25 cellular contexts compared by ENCODE assay signal in the genomic region with DNA sequence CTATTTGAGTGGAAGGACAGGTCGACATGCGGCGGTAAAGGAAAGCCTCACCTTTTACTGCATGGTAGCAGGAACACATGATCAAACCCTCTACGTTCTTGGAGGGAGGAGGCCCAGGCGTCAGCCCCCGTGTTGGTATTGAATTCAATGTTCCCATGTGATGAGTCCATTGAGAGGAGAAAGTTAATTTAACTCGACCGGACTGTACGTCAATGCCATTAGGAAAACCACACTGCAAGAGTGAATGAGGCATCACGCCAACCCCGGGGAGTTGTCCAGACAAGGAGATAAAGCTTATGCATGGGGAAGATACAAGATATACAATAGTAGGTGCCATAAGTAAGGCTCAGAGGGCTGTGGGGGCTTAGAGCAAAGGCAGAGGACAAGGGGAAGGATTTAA.
DNase-seq lines count a peak whose midpoint lies in the region; TF ChIP-seq lines count a peak whose summit lies in the region.
"Had no signal": no experiment of that assay in that cellular context is flagged by ENCODE, and none has a peak within 500 bp of the region (broad histone marks: within the 10 kb centered on the region; RNA-seq: fewer than 3 reads in every experiment).

No MANE protein-coding gene starts in this region.

- no peaks in the 10 kb centered on the region for H3K27me3 ChIP-seq in OCI-LY3 (ENCODE audit: low read depth, low read length)
- no peaks in the 10 kb centered on the region for H3K27me3 ChIP-seq in esophagus muscularis mucosa
- H3K27me3 ChIP-seq in transverse colon: no peaks in the 10 kb centered on the region
- H3K27me3 ChIP-seq: SJSA1 had no signal

- intact Hi-C loops in esophagus muscularis mucosa (cut with DNase I) (no loop called here), transverse colon (cut with DNase I; ENCODE audit: low total_unique reads) (no loop called here)

- peaks cover 7% of the 10 kb centered on the region for H3K36me3 ChIP-seq in OCI-LY3 (replicated peaks; ENCODE audit: low read depth, low read length)
- H3K36me3 ChIP-seq in esophagus muscularis mucosa: no peaks in the 10 kb centered on the region
- no peaks in the 10 kb centered on the region for H3K36me3 ChIP-seq in transverse colon
- H3K36me3 ChIP-seq: SJSA1 had no signal

- H3K36me3 Mint-ChIP-seq in osteocyte (ENCODE audit: unreplicated experiment): no peaks in the 10 kb centered on the region
- no peaks in the 10 kb centered on the region for H3K36me3 Mint-ChIP-seq in progenitor cell of endocrine pancreas (ENCODE audit: insufficient read depth)
- H3K36me3 Mint-ChIP-seq: CD4-positive, alpha-beta memory T cell; IgD-negative memory B cell had no signal

- in situ Hi-C loops in transverse colon (cut with MboI; ENCODE audit: low pct_ligation_motif_present in 1 of 4, low pct_unique_long_range_greater_than_20kb in 1 of 4, low sequenced_read_pairs in 3 of 4): no loop called here

- H3K27me3 Mint-ChIP-seq in osteocyte (ENCODE audit: unreplicated experiment) (no peaks in the 10 kb centered on the region), progenitor cell of endocrine pancreas (peaks cover 46% of the 10 kb centered on the region)

- H3K9me3 Mint-ChIP-seq in osteocyte (ENCODE audit: unreplicated experiment) (no peaks in the 10 kb centered on the region), progenitor cell of endocrine pancreas (ENCODE audit: low read depth) (no peaks in the 10 kb centered on the region)
- H3K9me3 Mint-ChIP-seq: CD4-positive, alpha-beta memory T cell; GM23338; IgD-negative memory B cell had no signal

- DNase-seq in esophagus muscularis mucosa (ENCODE audit: extremely low spot score) (peak; percentile 82), osteocyte (ENCODE audit: extremely low spot score, unreplicated experiment) (peak; percentile 57), transverse colon (no peak), retina (no peak), progenitor cell of endocrine pancreas (ENCODE audit: low spot score, unreplicated experiment) (no peak), caudate nucleus (lab: John Stamatoyannopoulos, UW) (no peak)
- DNase-seq: C1 segment of cervical spinal cord; CD4-positive, alpha-beta memory T cell; COR-L47; GDM1; HCEC 1CT; NCI-H1105 treated with DMSO at 0.1 percent for 48 hours; NCI-H146; NCI-H2029; NCI-H446; NCI-H524 treated with DMSO at 0.1 percent for 48 hours; NCI-H774; PC-9; Right ventricle myocardium superior; RPMI8226 had no signal

- H3K9me3 ChIP-seq in OCI-LY3 (ENCODE audit: insufficient read depth, low read length): no peaks in the 10 kb centered on the region
- H3K9me3 ChIP-seq in esophagus muscularis mucosa: no peaks in the 10 kb centered on the region
- no peaks in the 10 kb centered on the region for H3K9me3 ChIP-seq in transverse colon
- H3K9me3 ChIP-seq: SJSA1 had no signal

- H3K4me1 Mint-ChIP-seq in osteocyte (ENCODE audit: unreplicated experiment) (peaks cover 51% of the 10 kb centered on the region), progenitor cell of endocrine pancreas (ENCODE audit: low read depth) (no peaks in the 10 kb centered on the region)
- H3K4me1 Mint-ChIP-seq: CD4-positive, alpha-beta memory T cell; GM23338 had no signal

- peak overlapping the region; percentile 65; the same call in 1 of the 2 replicates for H3K4me2 ChIP-seq in OCI-LY3 (ENCODE audit: low read length)
- H3K4me2 ChIP-seq: GM23338, PC-9 had no signal

- WGBS in esophagus muscularis mucosa: 92% methylated on average over 11 of the region's 11 CpGs
- WGBS in transverse colon (ENCODE audit: low coverage in 1 of 2), 2 donors: 91 to 93% methylated on average over 9 to 11 of the region's 11 CpGs

- TF ChIP-seq EP300 in esophagus muscularis mucosa (IDR thresholded peaks at IDR 0.05) (no peak), transverse colon (IDR thresholded peaks at IDR 0.05; ENCODE audit: low read depth) (no peak)

- no peak overlapping the region for H3K27ac Mint-ChIP-seq in osteocyte (ENCODE audit: unreplicated experiment)
- no peak overlapping the region for H3K27ac Mint-ChIP-seq in progenitor cell of endocrine pancreas
- H3K27ac Mint-ChIP-seq: CD4-positive, alpha-beta memory T cell; GM23338; IgD-negative memory B cell had no signal

- no peak overlapping the region for H2AFZ ChIP-seq in OCI-LY3 (ENCODE audit: low read depth, low read length)
- H2AFZ ChIP-seq: PC-9 had no signal

- TF ChIP-seq POLR2A in esophagus muscularis mucosa (IDR thresholded peaks at IDR 0.05; ENCODE audit: low read depth) (no peak), transverse colon (IDR thresholded peaks at IDR 0.05) (no peak)

- no peak overlapping the region for H3K4me3 Mint-ChIP-seq in osteocyte (ENCODE audit: unreplicated experiment)
- no peak overlapping the region for H3K4me3 Mint-ChIP-seq in progenitor cell of endocrine pancreas (ENCODE audit: low read depth)
- H3K4me3 Mint-ChIP-seq: CD4-positive, alpha-beta memory T cell; GM23338 had no signal

- H3K9ac ChIP-seq in OCI-LY3 (ENCODE audit: low read length): peak overlapping the region; percentile 68; the same call in 1 of the 2 replicates

- H3K4me1 ChIP-seq in OCI-LY3 (ENCODE audit: low read length): peaks cover 55% of the 10 kb centered on the region
- peaks cover 26 to 45% (median 31%) of the 10 kb centered on the region in 4 donors for H3K4me1 ChIP-seq in esophagus muscularis mucosa
- H3K4me1 ChIP-seq in transverse colon: peaks cover 0 to 9% (median 0%) of the 10 kb centered on the region in 4 donors

- peak overlapping the region; percentile 97 for H3K27ac ChIP-seq in OCI-LY3 (ENCODE audit: low read length)
- H3K27ac ChIP-seq in esophagus muscularis mucosa (replicated peaks in 1 of 4): peak overlapping the region; percentile 5 to 59 (median 11)
- H3K27ac ChIP-seq in transverse colon: peak overlapping the region; percentile 38 to 80 (median 52)
- no peak overlapping the region for H3K27ac ChIP-seq in caudate nucleus (ENCODE audit: low read depth, low read length)
- H3K27ac ChIP-seq: PC-9, SJSA1 had no signal

- H3K79me2 ChIP-seq in OCI-LY3 (ENCODE audit: low read length): no peaks in the 10 kb centered on the region

- TF ChIP-seq CTCF in OCI-LY3 (IDR thresholded peaks at IDR 0.05; ENCODE audit: low read depth, low read length): no peak
- no peak for TF ChIP-seq CTCF in esophagus muscularis mucosa (IDR thresholded peaks at IDR 0.05)
- no peak for TF ChIP-seq CTCF in osteocyte (IDR thresholded peaks at IDR 0.05)
- no peak for TF ChIP-seq CTCF in transverse colon (IDR thresholded peaks at IDR 0.05)
- no peak for TF ChIP-seq CTCF in progenitor cell of endocrine pancreas (IDR thresholded peaks at IDR 0.05; ENCODE audit: unreplicated experiment)

- no peaks in the 10 kb centered on the region for H4K20me1 ChIP-seq in OCI-LY3 (ENCODE audit: insufficient read depth, low read length)

- H3K4me3 ChIP-seq in OCI-LY3 (ENCODE audit: low read length): no peak overlapping the region
- H3K4me3 ChIP-seq in esophagus muscularis mucosa: no peak overlapping the region
- no peak overlapping the region for H3K4me3 ChIP-seq in transverse colon
- H3K4me3 ChIP-seq: GM12878, GM23338, PC-9, SJSA1 had no signal

Comparison
In these comparisons a context has a peak if more than half of its experiments do, and no peak if none do; other contexts are left out.
1. DNase-seq: peak in esophagus muscularis mucosa (single experiment) and osteocyte (single experiment); none in transverse colon (single experiment), retina (single experiment), progenitor cell of endocrine pancreas (single experiment) and caudate nucleus (0 of 61).